ENCODE assay signal across 10 cellular contexts in genomic region chr1:209354840-209355165, GRCh38.
DNase-seq lines count a peak whose midpoint lies in the region; ATAC-seq and TF ChIP-seq lines count a peak whose summit lies in the region.
"Had no signal": no experiment of that assay in that cellular context is flagged by ENCODE, and none has a peak within 500 bp of the region (broad histone marks: within the 10 kb centered on the region; RNA-seq: fewer than 3 reads in every experiment).

No MANE protein-coding gene starts in this region.

- no peak for TF ChIP-seq POLR2A in HCT116 (IDR thresholded peaks at IDR 0.05; ENCODE audit: borderline replicate concordance, extremely low read depth, insufficient read depth, insufficient read length)

- WGBS in esophagus, 2 donors, result 54 to 55% methylated on average over 4 of the region's 4 CpGs

- no peaks in the 10 kb centered on the region for H3K36me3 Mint-ChIP-seq in T-cell
- H3K36me3 Mint-ChIP-seq: CD4-positive, CD25-positive, alpha-beta regulatory T cell had no signal

- no peaks in the 10 kb centered on the region for H3K9me2 ChIP-seq in HCT116 (ENCODE audit: insufficient read depth)

- RAD21 ChIA-PET in HCT116 (lab: Charles Lee; ENCODE audit: low non-redundant PET in 1 of 2, low total read pairs in 2 of 2, uncharacterized antibody in 2 of 2, unreplicated experiment in 2 of 2), result no interaction called here

- CTCF ChIA-PET in HCT116 (lab: Charles Lee), result interaction anchor here (1.0 to 1.3 kb wide), 3 partner anchors 10 to 152 kb away, joined by 3 read pairs; no protein-coding TSS in a partner anchor
- CTCF ChIA-PET in T-cell (lab: Charles Lee), result interaction anchor here (0.6 to 1.2 kb wide), 4 partner anchors 8 to 270 kb away, joined by 3 to 7 read pairs (median 6); no protein-coding TSS in a partner anchor

- peaks cover 4 to 11% of the 10 kb centered on the region in 2 donors for H3K27me3 Mint-ChIP-seq in T-cell

- H3K9me3 ChIP-seq in HCT116 (ENCODE audit: control insufficient read depth in 1 of 2, insufficient read depth in 1 of 2, low read depth in 1 of 2, low read length in 2 of 2), result no peaks in the 10 kb centered on the region
- H3K9me3 ChIP-seq in RWPE2 (ENCODE audit: severe bottlenecking), result no peaks in the 10 kb centered on the region
- no peaks in the 10 kb centered on the region for H3K9me3 ChIP-seq in esophagus (ENCODE audit: control insufficient read depth in 2 of 2, insufficient read depth in 1 of 2, low read depth in 1 of 2, low read length in 1 of 2)
- H3K9me3 ChIP-seq in osteoblast (ENCODE audit: low read depth, low read length), result no peaks in the 10 kb centered on the region
- H3K9me3 ChIP-seq: MG63 had no signal

- H3K36me3 ChIP-seq in HCT116 (ENCODE audit: control insufficient read depth in 1 of 2, insufficient read depth in 2 of 2, low read length in 2 of 2) (no peaks in the 10 kb centered on the region), RWPE2 (ENCODE audit: low read depth) (no peaks in the 10 kb centered on the region), esophagus (ENCODE audit: control insufficient read depth in 2 of 2, insufficient read depth in 2 of 2, low read length in 1 of 2) (no peaks in the 10 kb centered on the region), osteoblast (ENCODE audit: insufficient read depth, low read length) (no peaks in the 10 kb centered on the region)
- H3K36me3 ChIP-seq: MG63 had no signal

- H3K27ac Mint-ChIP-seq in T-cell, result no peak overlapping the region
- H3K27ac Mint-ChIP-seq: CD4-positive, CD25-positive, alpha-beta regulatory T cell had no signal

- H3K79me2 ChIP-seq in HCT116 (ENCODE audit: insufficient read depth, low read length) (no peaks in the 10 kb centered on the region), osteoblast (ENCODE audit: insufficient read depth, low read length) (no peaks in the 10 kb centered on the region)

- TF ChIP-seq RAD21 in HCT116 (IDR thresholded peaks at IDR 0.05; ENCODE audit: low read depth), result no peak

- no TSS peak for BruUV-seq in HCT116 (replicated peaks; lab: Mats Ljungman, UMichigan)

- H3K4me3 ChIP-seq in HCT116 (replicated peaks in 1 of 2; ENCODE audit: low read depth in 1 of 2, low read length in 2 of 2), result no peak overlapping the region
- no peak overlapping the region for H3K4me3 ChIP-seq in RWPE2 (ENCODE audit: severe bottlenecking)
- no peak overlapping the region for H3K4me3 ChIP-seq in esophagus (ENCODE audit: low read depth in 1 of 2, low read length in 2 of 2)
- H3K4me3 ChIP-seq in osteoblast (ENCODE audit: insufficient read depth, low read length), result no peak overlapping the region
- H3K4me3 ChIP-seq: MG63 had no signal

- DNase-seq in HCT116 (ENCODE audit: low read depth, low spot score) (no peak), RWPE2 (ENCODE audit: low spot score) (no peak), osteoblast (ENCODE audit: insufficient read length, low spot score, missing footprints) (no peak), T-cell (no peak), dermis blood vessel endothelial cell (no peak)

- no peak for ATAC-seq in HCT116
- ATAC-seq in RWPE2 (ENCODE audit: low read depth), result 0 out of 3 replicates have a peak, but pooled peaks have one; percentile 8
- ATAC-seq in GM19328 (IDR thresholded peaks at IDR 0.05; ENCODE audit: unreplicated experiment), result no peak
- no peak for ATAC-seq in T-cell (replicated peaks in 1 of 4)
- no peak for ATAC-seq in GM21717 (IDR thresholded peaks at IDR 0.05; ENCODE audit: unreplicated experiment)

- H4K20me1 ChIP-seq in HCT116 (ENCODE audit: insufficient read depth) (no peaks in the 10 kb centered on the region), osteoblast (ENCODE audit: insufficient read depth, low read length) (no peaks in the 10 kb centered on the region)

- H3K4me2 ChIP-seq in HCT116 (ENCODE audit: low read length) (no peak overlapping the region), osteoblast (ENCODE audit: insufficient read depth, low read length) (no peak overlapping the region)

- TF ChIP-seq CTCF in HCT116 (IDR thresholded peaks at IDR 0.05 in 2 of 3, conservative IDR thresholded peaks at IDR 0.05 in 1 of 3; ENCODE audit: borderline replicate concordance in 1 of 3, insufficient read depth in 1 of 3, low read depth in 2 of 3, low read length in 2 of 3) (no peak), RWPE2 (IDR thresholded peaks at IDR 0.05; ENCODE audit: poor library complexity, severe bottlenecking) (no peak), osteoblast (IDR thresholded peaks at IDR 0.05; ENCODE audit: extremely low read depth, low read depth, low read length) (no peak)

- H3K4me1 ChIP-seq in HCT116 (ENCODE audit: control insufficient read depth in 1 of 2, insufficient read depth in 2 of 2, low read length in 2 of 2) (no peaks in the 10 kb centered on the region), RWPE2 (ENCODE audit: insufficient read depth, poor library complexity, severe bottlenecking) (peaks cover 16% of the 10 kb centered on the region), esophagus (ENCODE audit: control insufficient read depth in 2 of 2, insufficient read depth in 2 of 2, low read length in 1 of 2) (no peaks in the 10 kb centered on the region), osteoblast (ENCODE audit: insufficient read depth, low read length) (peaks cover 6% of the 10 kb centered on the region)

- H3K27me3 ChIP-seq in HCT116 (ENCODE audit: insufficient read depth, low read length) (0 out of 2 replicates have a peak, but pooled peaks cover 5% of the 10 kb centered on the region), RWPE2 (ENCODE audit: insufficient read depth, poor library complexity, severe bottlenecking) (no peaks in the 10 kb centered on the region), esophagus (ENCODE audit: control insufficient read depth in 1 of 2, insufficient read depth in 2 of 2, low read length in 2 of 2) (no peaks in the 10 kb centered on the region), osteoblast (ENCODE audit: insufficient read depth, low read length) (no peaks in the 10 kb centered on the region)
- H3K27me3 ChIP-seq: MG63 had no signal

- no peak overlapping the region for H3K9ac ChIP-seq in HCT116 (ENCODE audit: low read length)

- no peak overlapping the region for H3K4me3 Mint-ChIP-seq in T-cell
- H3K4me3 Mint-ChIP-seq: CD4-positive, CD25-positive, alpha-beta regulatory T cell had no signal

- POLR2A ChIA-PET in HCT116 (lab: Charles Lee), result no interaction called here
- POLR2A ChIA-PET in T-cell (lab: Charles Lee), result no interaction called here

- no peak overlapping the region for H3K27ac ChIP-seq in HCT116 (ENCODE audit: low read depth, low read length)
- H3K27ac ChIP-seq in RWPE2 (ENCODE audit: poor library complexity, severe bottlenecking), result peak overlapping the region; percentile 59
- peak overlapping the region; percentile 75 to 78 for H3K27ac ChIP-seq in esophagus (ENCODE audit: low read depth in 2 of 2, low read length in 1 of 2)
- peak overlapping the region; percentile 42 for H3K27ac ChIP-seq in osteoblast (ENCODE audit: low read depth, low read length)

- peaks cover 0 to 7% (median 0%) of the 10 kb centered on the region in 3 donors for H3K4me1 Mint-ChIP-seq in T-cell
- H3K4me1 Mint-ChIP-seq: CD4-positive, CD25-positive, alpha-beta regulatory T cell had no signal

- H3K9me3 Mint-ChIP-seq in T-cell, result no peaks in the 10 kb centered on the region

- H2AFZ ChIP-seq in HCT116 (ENCODE audit: low read depth, low read length, poor library complexity, severe bottlenecking) (peak overlapping the region; percentile 50), osteoblast (ENCODE audit: low read length) (peak overlapping the region; percentile 89)

- intact Hi-C loops in HCT116 (cut with micrococcal nuclease), result loop anchor here (1.0 to 5.0 kb wide), 3 partner anchors 108 to 702 kb away; no protein-coding TSS in a partner anchor

TF ChIP-seq in HCT116, 20 proteins besides CTCF, POLR2A, EP300 and RAD21 (continues in another document):
- TF ChIP-seq FOSL1 (IDR thresholded peaks at IDR 0.05; ENCODE audit: low read depth) (no peak), ELF1 (IDR thresholded peaks at IDR 0.05; ENCODE audit: borderline replicate concordance, low read depth) (no peak), EZH2 (IDR thresholded peaks at IDR 0.05) (no peak)
- TF ChIP-seq, protein P1, sequence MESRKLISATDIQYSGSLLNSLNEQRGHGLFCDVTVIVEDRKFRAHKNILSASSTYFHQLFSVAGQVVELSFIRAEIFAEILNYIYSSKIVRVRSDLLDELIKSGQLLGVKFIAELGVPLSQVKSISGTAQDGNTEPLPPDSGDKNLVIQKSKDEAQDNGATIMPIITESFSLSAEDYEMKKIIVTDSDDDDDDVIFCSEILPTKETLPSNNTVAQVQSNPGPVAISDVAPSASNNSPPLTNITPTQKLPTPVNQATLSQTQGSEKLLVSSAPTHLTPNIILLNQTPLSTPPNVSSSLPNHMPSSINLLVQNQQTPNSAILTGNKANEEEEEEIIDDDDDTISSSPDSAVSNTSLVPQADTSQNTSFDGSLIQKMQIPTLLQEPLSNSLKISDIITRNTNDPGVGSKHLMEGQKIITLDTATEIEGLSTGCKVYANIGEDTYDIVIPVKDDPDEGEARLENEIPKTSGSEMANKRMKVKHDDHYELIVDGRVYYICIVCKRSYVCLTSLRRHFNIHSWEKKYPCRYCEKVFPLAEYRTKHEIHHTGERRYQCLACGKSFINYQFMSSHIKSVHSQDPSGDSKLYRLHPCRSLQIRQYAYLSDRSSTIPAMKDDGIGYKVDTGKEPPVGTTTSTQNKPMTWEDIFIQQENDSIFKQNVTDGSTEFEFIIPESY (IDR thresholded peaks at IDR 0.05; ENCODE audit: extremely low read depth, insufficient replicate concordance, low read length), result no peak
